ENCODE assay signal across 21 cellular contexts in genomic region chr4:65999518-65999871, GRCh38.
DNase-seq lines count a peak whose midpoint lies in the region; ATAC-seq and TF ChIP-seq lines count a peak whose summit lies in the region.
"Had no signal": no experiment of that assay in that cellular context is flagged by ENCODE, and none has a peak within 500 bp of the region (broad histone marks: within the 10 kb centered on the region; RNA-seq: fewer than 3 reads in every experiment).

No MANE protein-coding gene starts in this region.

- no peak overlapping the region for H3K9ac ChIP-seq in neural progenitor cell

- no peak for DNase-seq in GM23338 (ENCODE audit: low spot score)
- DNase-seq in LNCaP clone FGC (ENCODE audit: low read depth), result no peak
- DNase-seq in SJCRH30, result peak; percentile 7 to 58
- DNase-seq in neural progenitor cell (ENCODE audit: low spot score), result no peak
- DNase-seq in EL, result no peak
- DNase-seq in HK-2 (ENCODE audit: unreplicated experiment), result no peak
- no peak for DNase-seq in NCI-H774 (lab: John Stamatoyannopoulos, UW)
- DNase-seq: activated T-cell treated with anti-CD3 and anti-CD28 coated beads, Interleukin-2, amount 50 U/mL, for 48 hours; hippocampal formation; KG1; kidney; mesenchymal stem cell; NCI-H226; stimulated activated CD4-positive, alpha-beta T cell treated with anti-CD3 and anti-CD28 coated beads, Interleukin-15, amount 100 ng/mL, for 24 hours; stimulated activated naive B cell treated with anti-CD40 and anti-IgM and Interleukin-4, amounts not matched to agents 10 μg/mL and 1 μg/mL and 100 μg/mL, for 72 hours; T-helper 2 cell had no signal

- H3K4me3 ChIP-seq in GM23338 (peak overlapping the region; percentile 43), LNCaP clone FGC (ENCODE audit: low read depth, low read length) (peak overlapping the region; percentile 65), SJCRH30 (peak overlapping the region; percentile 73), neural progenitor cell (peak overlapping the region; percentile 21)
- H3K4me3 ChIP-seq: coronary artery had no signal

- H3K27ac Mint-ChIP-seq in GM23338, result no peak overlapping the region
- H3K27ac Mint-ChIP-seq in neural progenitor cell, result no peak overlapping the region
- H3K27ac Mint-ChIP-seq in stimulated activated memory B cell treated with anti-CD40 and anti-IgM and Interleukin-4, amounts not matched to agents 10 μg/mL and 1 μg/mL and 100 μg/mL, for 72 hours, result no peak overlapping the region
- H3K27ac Mint-ChIP-seq: activated naive CD4-positive, alpha-beta T cell treated with anti-CD3 and anti-CD28 coated beads, Interleukin-2, amount 50 U/mL, for 72 hours; stimulated activated naive B cell treated with anti-CD40 and anti-IgM and Interleukin-4, amounts not matched to agents 10 μg/mL and 1 μg/mL and 100 μg/mL, for 72 hours had no signal

- H2AFZ ChIP-seq in GM23338 (peak overlapping the region; percentile 83; the same call in 1 of the 2 replicates), neural progenitor cell (replicated peaks) (peak overlapping the region; percentile 90)

- H3K9me3 ChIP-seq in SJCRH30 (replicated peaks) (peaks cover 7% of the 10 kb centered on the region), neural progenitor cell (ENCODE audit: low read depth) (no peaks in the 10 kb centered on the region)

- H3K9me3 Mint-ChIP-seq in GM23338 (peaks cover 8% of the 10 kb centered on the region), neural progenitor cell (peaks cover 3% of the 10 kb centered on the region)
- H3K9me3 Mint-ChIP-seq in stimulated activated memory B cell treated with anti-CD40 and anti-IgM and Interleukin-4, amounts not matched to agents 10 μg/mL and 1 μg/mL and 100 μg/mL, for 72 hours, result no peaks in the 10 kb centered on the region

- H3K9me2 ChIP-seq in GM23338 (ENCODE audit: insufficient read depth), result peaks cover 4% of the 10 kb centered on the region; the same call in 1 of the 2 replicates

- TF ChIP-seq CTCF in GM23338 (conservative IDR thresholded peaks at IDR 0.05; ENCODE audit: low read depth in 2 of 2) (no peak), LNCaP clone FGC (IDR thresholded peaks at IDR 0.05; ENCODE audit: control insufficient read depth, extremely low read depth, insufficient read depth) (no peak), neural progenitor cell (IDR thresholded peaks at IDR 0.05) (no peak)

- H3K36me3 ChIP-seq in GM23338 (ENCODE audit: insufficient read depth) (no peaks in the 10 kb centered on the region), SJCRH30 (peaks cover 3% of the 10 kb centered on the region; the same call in 1 of the 2 replicates), neural progenitor cell (peaks cover 7% of the 10 kb centered on the region)

- H3K27me3 Mint-ChIP-seq in GM23338 (ENCODE audit: insufficient read depth, low read depth, poor library complexity) (no peaks in the 10 kb centered on the region), neural progenitor cell (ENCODE audit: insufficient read depth, low read depth) (no peaks in the 10 kb centered on the region)
- H3K27me3 Mint-ChIP-seq in stimulated activated memory B cell treated with anti-CD40 and anti-IgM and Interleukin-4, amounts not matched to agents 10 μg/mL and 1 μg/mL and 100 μg/mL, for 72 hours, result no peaks in the 10 kb centered on the region
- H3K27me3 Mint-ChIP-seq: brain; stimulated activated naive B cell treated with anti-CD40 and anti-IgM and Interleukin-4, amounts not matched to agents 10 μg/mL and 1 μg/mL and 100 μg/mL, for 72 hours had no signal

- H3K36me3 Mint-ChIP-seq in GM23338 (ENCODE audit: low read depth), result peaks cover 8% of the 10 kb centered on the region; the same call in 1 of the 3 replicates
- H3K36me3 Mint-ChIP-seq in neural progenitor cell, result no peaks in the 10 kb centered on the region
- no peaks in the 10 kb centered on the region for H3K36me3 Mint-ChIP-seq in stimulated activated memory B cell treated with anti-CD40 and anti-IgM and Interleukin-4, amounts not matched to agents 10 μg/mL and 1 μg/mL and 100 μg/mL, for 72 hours
- H3K36me3 Mint-ChIP-seq: brain; stimulated activated naive B cell treated with anti-CD40 and anti-IgM and Interleukin-4, amounts not matched to agents 10 μg/mL and 1 μg/mL and 100 μg/mL, for 72 hours had no signal

- H4K20me1 ChIP-seq in GM23338 (replicated peaks; ENCODE audit: insufficient read depth) (no peaks in the 10 kb centered on the region), neural progenitor cell (ENCODE audit: low read depth) (no peaks in the 10 kb centered on the region)

- H3F3A ChIP-seq in GM23338 (replicated peaks; ENCODE audit: low read depth) (no peaks in the 10 kb centered on the region), neural progenitor cell (ENCODE audit: low read depth) (no peaks in the 10 kb centered on the region)

- H3K4me2 ChIP-seq in GM23338, result peak overlapping the region; percentile 68
- H3K4me2 ChIP-seq in neural progenitor cell, result no peak overlapping the region

- H3K4me1 Mint-ChIP-seq in GM23338 (peaks cover 7% of the 10 kb centered on the region), neural progenitor cell (peaks cover 5% of the 10 kb centered on the region)
- H3K4me1 Mint-ChIP-seq in stimulated activated memory B cell treated with anti-CD40 and anti-IgM and Interleukin-4, amounts not matched to agents 10 μg/mL and 1 μg/mL and 100 μg/mL, for 72 hours, result no peaks in the 10 kb centered on the region
- H3K4me1 Mint-ChIP-seq: stimulated activated naive B cell treated with anti-CD40 and anti-IgM and Interleukin-4, amounts not matched to agents 10 μg/mL and 1 μg/mL and 100 μg/mL, for 72 hours had no signal

- H3K79me2 ChIP-seq in GM23338 (replicated peaks; ENCODE audit: insufficient read depth) (peaks cover 5% of the 10 kb centered on the region; the same call in 1 of the 2 replicates), neural progenitor cell (ENCODE audit: low read depth) (no peaks in the 10 kb centered on the region)

- H3K4me3 Mint-ChIP-seq in GM23338 (no peak overlapping the region), neural progenitor cell (no peak overlapping the region)
- H3K4me3 Mint-ChIP-seq in stimulated activated memory B cell treated with anti-CD40 and anti-IgM and Interleukin-4, amounts not matched to agents 10 μg/mL and 1 μg/mL and 100 μg/mL, for 72 hours, result no peak overlapping the region
- H3K4me3 Mint-ChIP-seq: stimulated activated naive B cell treated with anti-CD40 and anti-IgM and Interleukin-4, amounts not matched to agents 10 μg/mL and 1 μg/mL and 100 μg/mL, for 72 hours had no signal

- H3K4me1 ChIP-seq in GM23338 (ENCODE audit: insufficient read depth) (no peaks in the 10 kb centered on the region), SJCRH30 (no peaks in the 10 kb centered on the region), neural progenitor cell (peaks cover 5% of the 10 kb centered on the region)

- ATAC-seq in GM23338, result no peak
- no peak for ATAC-seq in stimulated activated memory B cell treated with anti-CD40 and anti-IgM and Interleukin-4, amounts not matched to agents 10 μg/mL and 1 μg/mL and 100 μg/mL, for 72 hours
- ATAC-seq: activated naive CD4-positive, alpha-beta T cell treated with anti-CD3 and anti-CD28 coated beads, Interleukin-2, amount 50 U/mL, for 72 hours; stimulated activated naive B cell treated with anti-CD40 and anti-IgM and Interleukin-4, amounts not matched to agents 10 μg/mL and 1 μg/mL and 100 μg/mL, for 72 hours had no signal

- H3K27me3 ChIP-seq in GM23338 (ENCODE audit: insufficient read depth), result no peaks in the 10 kb centered on the region
- no peaks in the 10 kb centered on the region for H3K27me3 ChIP-seq in SJCRH30
- H3K27me3 ChIP-seq in neural progenitor cell, result no peaks in the 10 kb centered on the region

- H3K27ac ChIP-seq in GM23338 (ENCODE audit: low read depth) (peak overlapping the region; percentile 21; the same call in 1 of the 2 replicates), SJCRH30 (peak overlapping the region; percentile 85), neural progenitor cell (no peak overlapping the region)
- H3K27ac ChIP-seq: coronary artery, HL-60 had no signal

TF ChIP-seq in GM23338, 12 proteins besides CTCF, POLR2A, EP300 and RAD21:
- TF ChIP-seq ZNF331 (CRISPR knock-in tag; IDR thresholded peaks at IDR 0.05; ENCODE audit: low read depth) (no peak), EZH2phosphoT487 (IDR thresholded peaks at IDR 0.05; ENCODE audit: unreplicated experiment) (no peak), ETS1 (IDR thresholded peaks at IDR 0.05) (no peak), NANOG (IDR thresholded peaks at IDR 0.05; ENCODE audit: borderline replicate concordance) (no peak), ZNF114 (CRISPR knock-in tag; IDR thresholded peaks at IDR 0.05) (no peak), POLR2AphosphoS5 (IDR thresholded peaks at IDR 0.05; ENCODE audit: low read depth) (no peak)

Comparison
In these comparisons a context has a peak if more than half of its experiments do, and no peak if none do; other contexts are left out.
1. DNase-seq: peak in SJCRH30 (2 of 2); none in GM23338 (single experiment), LNCaP clone FGC (single experiment), neural progenitor cell (single experiment), EL (single experiment), HK-2 (single experiment) and NCI-H774 (single experiment).
2. H3K4me3 ChIP-seq: peak in every context shown above with its lines; median percentile 73 in SJCRH30; 65 in LNCaP clone FGC; 43 in GM23338; 21 in neural progenitor cell.